In genomic region chr3:129837057-129837631, GRCh38 we compare ENCODE assay signal across 16 cellular contexts. TPM values are rescaled to one million over a fixed set of nuclear protein-coding genes. Genes with fewer than 3 reads are reported as not detected.
DNase-seq lines count a peak whose midpoint lies in the region; ATAC-seq and TF ChIP-seq lines count a peak whose summit lies in the region.
"Had no signal": no experiment of that assay in that cellular context is flagged by ENCODE, and none has a peak within 500 bp of the region (broad histone marks: within the 10 kb centered on the region; RNA-seq: fewer than 3 reads in every experiment).

No MANE protein-coding gene starts in this region.

- H3K9me3 ChIP-seq in neural cell (ENCODE audit: low read length): no peaks in the 10 kb centered on the region
- no peaks in the 10 kb centered on the region for H3K9me3 ChIP-seq in left ventricle myocardium inferior (replicated peaks)
- H3K9me3 ChIP-seq: BE2C had no signal

- H3K9me2 ChIP-seq in neural cell (ENCODE audit: insufficient read depth, low read length): no peaks in the 10 kb centered on the region

- no peaks in the 10 kb centered on the region for H4K20me1 ChIP-seq in neural cell (ENCODE audit: insufficient read depth)

- peak overlapping the region; percentile 76 for H3K4me2 ChIP-seq in neural cell (ENCODE audit: low read length)

- no peaks in the 10 kb centered on the region for H3F3A ChIP-seq in neural cell (ENCODE audit: insufficient read depth, low read length, poor library complexity, severe bottlenecking)

- H3K36me3 ChIP-seq in H7 (replicated peaks; ENCODE audit: control insufficient read depth, insufficient read depth, low read length): no peaks in the 10 kb centered on the region
- H3K36me3 ChIP-seq in neural cell (ENCODE audit: insufficient read depth, low read length): no peaks in the 10 kb centered on the region
- H3K36me3 ChIP-seq in left ventricle myocardium inferior: no peaks in the 10 kb centered on the region
- H3K36me3 ChIP-seq: BE2C had no signal

- TF ChIP-seq RAD21 in neural cell (conservative IDR thresholded peaks at IDR 0.05): no peak

- intact Hi-C loops in left ventricle myocardium inferior (cut with micrococcal nuclease): no loop called here

- ATAC-seq in GM21381 (IDR thresholded peaks at IDR 0.05; ENCODE audit: unreplicated experiment): no peak

- H3K27me3 ChIP-seq in H7 (ENCODE audit: control insufficient read depth, insufficient read depth, low read length) (no peaks in the 10 kb centered on the region), neural cell (ENCODE audit: insufficient read depth, low read depth, low read length) (no peaks in the 10 kb centered on the region), left ventricle myocardium inferior (ENCODE audit: low read depth) (no peaks in the 10 kb centered on the region)
- H3K27me3 ChIP-seq: BE2C had no signal

- H3K79me2 ChIP-seq in neural cell (replicated peaks; ENCODE audit: insufficient read depth, low read length): peaks cover 50% of the 10 kb centered on the region

- TF ChIP-seq EP300 in neural cell (conservative IDR thresholded peaks at IDR 0.05; ENCODE audit: poor library complexity, severe bottlenecking): peak; percentile 63

- peak overlapping the region; percentile 69 for H3K9ac ChIP-seq in neural cell (ENCODE audit: low read length)

- no peak for TF ChIP-seq CTCF in neural cell (IDR thresholded peaks at IDR 0.05; ENCODE audit: poor library complexity, severe bottlenecking)
- no peak for TF ChIP-seq CTCF in left ventricle myocardium inferior (IDR thresholded peaks at IDR 0.05; ENCODE audit: borderline replicate concordance)

- H3K4me1 ChIP-seq in left ventricle myocardium inferior: peaks cover 39% of the 10 kb centered on the region

- H2AFZ ChIP-seq in neural cell (ENCODE audit: low read depth, low read length): peak overlapping the region; percentile 80

- no peak overlapping the region for H3K4me3 ChIP-seq in H7 (ENCODE audit: insufficient read depth, low read depth, low read length)
- H3K4me3 ChIP-seq in neural cell (ENCODE audit: low read length): peak overlapping the region; percentile 60
- H3K4me3 ChIP-seq in left ventricle myocardium inferior: no peak overlapping the region
- H3K4me3 ChIP-seq: skin epidermis had no signal

- DNase-seq in H7: peak; percentile 11
- peak; percentile 68 for DNase-seq in SK-N-DZ (ENCODE audit: low spot score)
- DNase-seq in fibroblast of peridontal ligament (ENCODE audit: extremely low read depth): peak; percentile 34
- no peak for DNase-seq in activated naive CD4-positive, alpha-beta T cell treated with anti-CD3 and anti-CD28 coated beads, Interleukin-2, amount 50 U/mL, for 16 hours
- DNase-seq in stimulated activated CD4-positive, alpha-beta T cell treated with anti-CD3 and anti-CD28 coated beads, Interleukin-4, amount 100 ng/mL, for 24 hours: no peak
- DNase-seq in left ventricle myocardium inferior: no peak
- DNase-seq: activated B cell treated with CpG ODN at 0.5 μM for 24 hours; activated CD8-positive, alpha-beta memory T cell treated with anti-CD3 and anti-CD28 coated beads, Interleukin-2, amount 50 U/mL, for 4 hours; activated naive CD8-positive, alpha-beta T cell treated with anti-CD3 and anti-CD28 coated beads, Interleukin-2, amount 10 ng/mL, durations not matched to agents 7 days and 5 days; BE2C; foreskin fibroblast; kidney; NCI-H2107 had no signal

- peak overlapping the region; percentile 95 for H3K27ac ChIP-seq in neural cell (ENCODE audit: low read length)
- no peak overlapping the region for H3K27ac ChIP-seq in left ventricle myocardium inferior (replicated peaks)
- H3K27ac ChIP-seq: skin epidermis had no signal

TF ChIP-seq in neural cell, 6 proteins besides CTCF, POLR2A, EP300 and RAD21:
- TF ChIP-seq EZH2 (IDR thresholded peaks at IDR 0.05; ENCODE audit: borderline replicate concordance, insufficient read depth, low read length, poor library complexity, severe bottlenecking) (no peak), SMC3 (conservative IDR thresholded peaks at IDR 0.05; ENCODE audit: poor library complexity) (no peak), REST (IDR thresholded peaks at IDR 0.05; ENCODE audit: borderline replicate concordance) (peak; percentile 86), TAF1 (IDR thresholded peaks at IDR 0.05; ENCODE audit: low read depth) (peak; percentile 40), MXI1 (conservative IDR thresholded peaks at IDR 0.05; ENCODE audit: poor library complexity, severe bottlenecking) (peak; percentile 54), POLR2AphosphoS5 (IDR thresholded peaks at IDR 0.05) (peak; percentile 73)

RNA-seq across cellular contexts. Expression of gene TMCC1, which starts 56.4 kb away (rescaled TPM):
- 24.5 and 29.9 TPM in 2 replicates for total RNA-seq in H7 (2014; rRNA removed; shearing (Covaris generic))
- 5.3 and 8.6 TPM in 2 replicates for polyA plus RNA-seq in SK-N-DZ (2014; cell fraction: cytosol; rRNA removed)
- 9.9 and 18.4 TPM in 2 replicates for polyA plus RNA-seq in SK-N-DZ (2014; cell fraction: nucleus; rRNA removed)
- 25.0 and 27.1 TPM in 2 replicates for polyA plus RNA-seq in neural cell
- 87.2 and 107 TPM in 2 replicates for polyA minus RNA-seq in neural cell
- total RNA-seq in left ventricle myocardium inferior: 28.3 TPM

Comparison
In these comparisons a context has a peak if more than half of its experiments do, and no peak if none do; other contexts are left out.
1. DNase-seq: peak in H7 (single experiment), SK-N-DZ (single experiment) and fibroblast of peridontal ligament (single experiment); none in activated naive CD4-positive, alpha-beta T cell treated with anti-CD3 and anti-CD28 coated beads, Interleukin-2, amount 50 U/mL, for 16 hours (single experiment), stimulated activated CD4-positive, alpha-beta T cell treated with anti-CD3 and anti-CD28 coated beads, Interleukin-4, amount 100 ng/mL, for 24 hours (single experiment) and left ventricle myocardium inferior (single experiment).